ENCODE assay signal across 8 cellular contexts in the genomic region with DNA sequence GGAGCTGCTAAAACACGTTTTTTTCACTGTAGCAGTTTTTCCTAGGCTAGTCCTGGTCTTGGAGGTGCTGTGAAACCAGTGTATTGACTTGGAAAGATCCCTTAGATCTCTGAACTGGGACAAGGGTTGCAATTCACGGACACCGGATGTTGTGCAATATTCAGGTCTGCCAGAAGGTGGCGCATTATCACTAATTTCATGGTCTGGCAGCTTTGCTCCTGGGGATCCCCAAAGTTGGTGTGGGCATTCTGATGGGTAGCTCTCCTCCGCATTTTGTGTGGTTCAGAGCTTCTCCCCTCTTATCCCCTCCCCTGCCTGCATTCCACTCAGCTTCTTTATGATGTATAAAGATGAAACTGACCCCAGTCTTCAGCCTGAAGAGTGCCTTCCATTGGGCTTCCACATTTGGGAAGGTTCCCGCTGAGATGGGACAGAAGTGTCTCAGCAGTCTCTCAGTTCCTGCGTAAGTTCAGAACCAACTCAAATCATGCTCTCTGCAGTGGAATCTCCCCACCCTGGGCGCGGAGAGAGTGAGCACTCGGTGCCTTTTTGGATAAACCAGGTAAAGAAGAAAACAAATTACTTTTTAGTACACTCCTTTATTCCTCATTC.
A peak's percentile ranks its signal among the peaks of the same experiment; 100 is the strongest.
DNase-seq lines count a peak whose midpoint lies in the region; ATAC-seq, FAIRE-seq and TF ChIP-seq lines count a peak whose summit lies in the region.

No MANE protein-coding gene starts in this region.

- H3K4me3 ChIP-seq in kidney (ENCODE audit: low read length in 2 of 2) (no peak overlapping the region), stomach (no peak overlapping the region)
- no peak overlapping the region for H3K4me3 ChIP-seq in CD8-positive, alpha-beta memory T cell (ENCODE audit: low read length)

- TF ChIP-seq CTCF in kidney (IDR thresholded peaks at IDR 0.05; ENCODE audit: borderline replicate concordance, extremely low read depth, insufficient read depth) (peak; percentile 45), stomach (IDR thresholded peaks at IDR 0.05) (peak in 4 of 7 experiments; percentile 29 to 55 (median 44))

- H3K36me3 Mint-ChIP-seq in CD8-positive, alpha-beta memory T cell, result no peaks in the 10 kb centered on the region

- H3K27ac ChIP-seq in kidney (ENCODE audit: low read depth in 2 of 2, low read length in 2 of 2), result no peak overlapping the region
- no peak overlapping the region for H3K27ac ChIP-seq in stomach
- H3K27ac ChIP-seq in CD8-positive, alpha-beta memory T cell (ENCODE audit: low read depth, low read length), result no peak overlapping the region

- peak; percentile 18 for DNase-seq in CMK (ENCODE audit: low read depth)
- peak; percentile 80 for DNase-seq in NCI-H69 (lab: John Stamatoyannopoulos, UW)
- peak in 44 of 56 donors; percentile 3 to 82 (median 29) for DNase-seq in amygdala (lab: John Stamatoyannopoulos, UW)
- DNase-seq in kidney, result no peak
- peak; percentile 53 for DNase-seq in stomach
- DNase-seq in CD8-positive, alpha-beta memory T cell, result no peak

- no peak overlapping the region for H3K27ac Mint-ChIP-seq in CD8-positive, alpha-beta memory T cell

- H3K27me3 Mint-ChIP-seq in CD8-positive, alpha-beta memory T cell, result no peaks in the 10 kb centered on the region

- WGBS in stomach, 5 donors, result 33 to 42% (median 38%) methylated on average over 10 of the region's 10 CpGs

- H3K4me1 Mint-ChIP-seq in CD8-positive, alpha-beta memory T cell, result no peaks in the 10 kb centered on the region

- ATAC-seq in GM18511 (IDR thresholded peaks at IDR 0.05; ENCODE audit: unreplicated experiment) (peak; percentile 85), HG03175 (IDR thresholded peaks at IDR 0.05; ENCODE audit: unreplicated experiment) (peak; percentile 60)

- intact Hi-C loops in kidney (cut with DNase I) (no loop called here), stomach (cut with DNase I; ENCODE audit: low total_unique reads) (no loop called here)

- no peak for FAIRE-seq in kidney (lab: Jason Lieb, UNC)

- CTCF ChIA-PET in CD8-positive, alpha-beta memory T cell (lab: Charles Lee), result no interaction called here

- no peak for TF ChIP-seq POLR2A in stomach (IDR thresholded peaks at IDR 0.05)

- no peak for TF ChIP-seq EP300 in stomach (IDR thresholded peaks at IDR 0.05)

- H3K4me1 ChIP-seq in kidney (ENCODE audit: control insufficient read depth in 1 of 2, insufficient read depth in 1 of 2, low read depth in 1 of 2, low read length in 2 of 2) (no peaks in the 10 kb centered on the region), stomach (no peaks in the 10 kb centered on the region)
- no peaks in the 10 kb centered on the region for H3K4me1 ChIP-seq in CD8-positive, alpha-beta memory T cell (ENCODE audit: insufficient read depth, low read length)

- H3K9me3 ChIP-seq in kidney (ENCODE audit: control insufficient read depth in 1 of 2, low read length in 2 of 2), result no peaks in the 10 kb centered on the region
- H3K9me3 ChIP-seq in stomach, result no peaks in the 10 kb centered on the region
- no peaks in the 10 kb centered on the region for H3K9me3 ChIP-seq in CD8-positive, alpha-beta memory T cell (ENCODE audit: low read length)

- no peaks in the 10 kb centered on the region for H3K27me3 ChIP-seq in stomach
- H3K27me3 ChIP-seq in CD8-positive, alpha-beta memory T cell (ENCODE audit: insufficient read depth, low read length, poor library complexity, severe bottlenecking), result no peaks in the 10 kb centered on the region

- H3K9me3 Mint-ChIP-seq in CD8-positive, alpha-beta memory T cell, result peaks cover 0 to 2% (median 0%) of the 10 kb centered on the region in 5 donors

- POLR2A ChIA-PET in CD8-positive, alpha-beta memory T cell (lab: Charles Lee), result no interaction called here

- H3K36me3 ChIP-seq in kidney (ENCODE audit: control insufficient read depth in 1 of 2, insufficient read depth in 2 of 2, low read length in 2 of 2) (no peaks in the 10 kb centered on the region), stomach (no peaks in the 10 kb centered on the region)
- H3K36me3 ChIP-seq in CD8-positive, alpha-beta memory T cell (ENCODE audit: insufficient read depth, low read length), result no peaks in the 10 kb centered on the region

- no peak overlapping the region for H3K9ac ChIP-seq in kidney (ENCODE audit: low read length in 2 of 2)

- no peak overlapping the region for H3K4me3 Mint-ChIP-seq in CD8-positive, alpha-beta memory T cell

Comparison
In these comparisons a context has a peak if more than half of its experiments do, and no peak if none do; other contexts are left out.
1. DNase-seq: peak in CMK (single experiment), NCI-H69 (single experiment), amygdala (44 of 56) and stomach (single experiment); none in kidney (single experiment) and CD8-positive, alpha-beta memory T cell (0 of 5).